In genomic region chr19:28504139-28504538, GRCh38 we compare ENCODE assay signal across 26 cellular contexts.
A peak's percentile ranks its signal among the peaks of the same experiment; 100 is the strongest.
DNase-seq lines count a peak whose midpoint lies in the region; TF ChIP-seq lines count a peak whose summit lies in the region.
"Had no signal": no experiment of that assay in that cellular context is flagged by ENCODE, and none has a peak within 500 bp of the region (broad histone marks: within the 10 kb centered on the region; RNA-seq: fewer than 3 reads in every experiment).

No MANE protein-coding gene starts in this region.

- H3K27me3 ChIP-seq in sigmoid colon (no peaks in the 10 kb centered on the region), Karpas-422 (ENCODE audit: low read length) (no peaks in the 10 kb centered on the region)
- H3K27me3 ChIP-seq: pancreas, right atrium auricular region, suprapubic skin, vagina had no signal

- no peak overlapping the region for H3K4me2 ChIP-seq in Karpas-422 (ENCODE audit: low read depth, low read length, poor library complexity, severe bottlenecking)

- peak overlapping the region; percentile 70 for H3K27ac Mint-ChIP-seq in dendritic cell treated with granulocyte-macrophage colony-stimulating factor and Interleukin-4, amounts not matched to agents 40 ng/mL and 50 ng/mL, for 4 days
- no peak overlapping the region for H3K27ac Mint-ChIP-seq in activated CD4-positive, alpha-beta memory T cell treated with anti-CD3 and anti-CD28 coated beads for 36 hours
- no peak overlapping the region for H3K27ac Mint-ChIP-seq in activated T-helper 1 cell treated with anti-CD3 and anti-CD28 coated beads, Interleukin-12 subunit alpha, Interleukin-12 subunit beta, Interleukin-2, Interleukin-4 antibody, amounts not matched to agents 30 ng/mL and 10 ng/mL and 1 ng/mL, durations not matched to agents 14 hours and 24 hours and 36 hours
- H3K27ac Mint-ChIP-seq: activated CD4-positive, alpha-beta memory T cell treated with anti-CD3 and anti-CD28 coated beads, Interleukin-2, amount 10 ng/mL, durations not matched to agents 7 days and 5 days; activated naive CD8-positive, alpha-beta T cell treated with anti-CD3 and anti-CD28 coated beads, Interleukin-2, amount 10 ng/mL, durations not matched to agents 7 days and 5 days; CD4-positive, alpha-beta T cell; naive B cell; stimulated activated naive B cell treated with anti-CD40 and anti-IgM and Interleukin-4, amounts not matched to agents 10 μg/mL and 1 μg/mL and 100 μg/mL, for 72 hours had no signal

- H3K9me3 ChIP-seq in sigmoid colon (no peaks in the 10 kb centered on the region), Karpas-422 (ENCODE audit: low read length) (no peaks in the 10 kb centered on the region)
- H3K9me3 ChIP-seq: pancreas, right atrium auricular region, suprapubic skin, vagina had no signal

- no peaks in the 10 kb centered on the region for H3K9me2 ChIP-seq in Karpas-422 (replicated peaks; ENCODE audit: insufficient read depth, low read length)

- no peak for TF ChIP-seq CTCF in sigmoid colon (IDR thresholded peaks at IDR 0.05)

- peaks cover 2% of the 10 kb centered on the region for H3K27me3 Mint-ChIP-seq in dendritic cell treated with granulocyte-macrophage colony-stimulating factor and Interleukin-4, amounts not matched to agents 40 ng/mL and 50 ng/mL, for 4 days
- no peaks in the 10 kb centered on the region for H3K27me3 Mint-ChIP-seq in activated CD4-positive, alpha-beta memory T cell treated with anti-CD3 and anti-CD28 coated beads for 36 hours
- H3K27me3 Mint-ChIP-seq in activated T-helper 1 cell treated with anti-CD3 and anti-CD28 coated beads, Interleukin-12 subunit alpha, Interleukin-12 subunit beta, Interleukin-2, Interleukin-4 antibody, amounts not matched to agents 30 ng/mL and 10 ng/mL and 1 ng/mL, durations not matched to agents 14 hours and 24 hours and 36 hours (ENCODE audit: insufficient read depth) = no peaks in the 10 kb centered on the region
- H3K27me3 Mint-ChIP-seq: activated CD4-positive, alpha-beta memory T cell treated with anti-CD3 and anti-CD28 coated beads, Interleukin-2, amount 10 ng/mL, durations not matched to agents 7 days and 5 days; stimulated activated naive B cell treated with anti-CD40 and anti-IgM and Interleukin-4, amounts not matched to agents 10 μg/mL and 1 μg/mL and 100 μg/mL, for 72 hours had no signal

- H2AFZ ChIP-seq in Karpas-422 (ENCODE audit: low read length) = no peak overlapping the region

- intact Hi-C loops in dendritic cell treated with granulocyte-macrophage colony-stimulating factor and Interleukin-4, amounts not matched to agents 40 ng/mL and 50 ng/mL, for 4 days (cut with micrococcal nuclease) = loop anchor here (5.0 kb wide), 1 partner anchor 37 kb away; no protein-coding TSS in a partner anchor
- intact Hi-C loops in sigmoid colon (cut with DNase I) = no loop called here
- intact Hi-C loops in activated CD4-positive, alpha-beta memory T cell treated with anti-CD3 and anti-CD28 coated beads for 36 hours (cut with micrococcal nuclease) = no loop called here
- intact Hi-C loops in activated T-helper 1 cell treated with anti-CD3 and anti-CD28 coated beads, Interleukin-12 subunit alpha, Interleukin-12 subunit beta, Interleukin-2, Interleukin-4 antibody, amounts not matched to agents 30 ng/mL and 10 ng/mL and 1 ng/mL, durations not matched to agents 14 hours and 24 hours and 36 hours (cut with micrococcal nuclease) = no loop called here

- H3K27ac ChIP-seq in sigmoid colon (no peak overlapping the region), Karpas-422 (ENCODE audit: low read length) (no peak overlapping the region)
- H3K27ac ChIP-seq: epithelial cell of prostate, pancreas, right atrium auricular region, suprapubic skin, vagina had no signal

- H3K9ac ChIP-seq in Karpas-422 (ENCODE audit: low read length) = no peak overlapping the region

- no peaks in the 10 kb centered on the region for H3K9me3 Mint-ChIP-seq in dendritic cell treated with granulocyte-macrophage colony-stimulating factor and Interleukin-4, amounts not matched to agents 40 ng/mL and 50 ng/mL, for 4 days
- no peaks in the 10 kb centered on the region for H3K9me3 Mint-ChIP-seq in activated CD4-positive, alpha-beta memory T cell treated with anti-CD3 and anti-CD28 coated beads for 36 hours
- no peaks in the 10 kb centered on the region for H3K9me3 Mint-ChIP-seq in activated T-helper 1 cell treated with anti-CD3 and anti-CD28 coated beads, Interleukin-12 subunit alpha, Interleukin-12 subunit beta, Interleukin-2, Interleukin-4 antibody, amounts not matched to agents 30 ng/mL and 10 ng/mL and 1 ng/mL, durations not matched to agents 14 hours and 24 hours and 36 hours
- H3K9me3 Mint-ChIP-seq: CD4-positive, alpha-beta T cell; stimulated activated naive B cell treated with anti-CD40 and anti-IgM and Interleukin-4, amounts not matched to agents 10 μg/mL and 1 μg/mL and 100 μg/mL, for 72 hours had no signal

- no peak for TF ChIP-seq EP300 in sigmoid colon (IDR thresholded peaks at IDR 0.05)

- H3K4me1 ChIP-seq in sigmoid colon = no peaks in the 10 kb centered on the region
- no peaks in the 10 kb centered on the region for H3K4me1 ChIP-seq in Karpas-422 (ENCODE audit: low read length)
- H3K4me1 ChIP-seq: pancreas, right atrium auricular region, suprapubic skin, vagina had no signal

- no peaks in the 10 kb centered on the region for H3K79me2 ChIP-seq in Karpas-422 (ENCODE audit: low read length)

- H3K4me3 ChIP-seq in sigmoid colon (no peak overlapping the region), Karpas-422 (ENCODE audit: low read length) (no peak overlapping the region)
- H3K4me3 ChIP-seq: pancreas, right atrium auricular region, suprapubic skin, vagina had no signal

- no peak for TF ChIP-seq POLR2A in sigmoid colon (IDR thresholded peaks at IDR 0.05)

- DNase-seq in GF-D8 (lab: John Stamatoyannopoulos, UW) (peak; percentile 33), OCI-M1 (lab: John Stamatoyannopoulos, UW) (peak; percentile 90), sigmoid colon (peak; percentile 30), Karpas-422 (no peak)
- no peak for DNase-seq in activated CD4-positive, alpha-beta memory T cell treated with anti-CD3 and anti-CD28 coated beads for 36 hours
- DNase-seq in activated T-helper 1 cell treated with anti-CD3 and anti-CD28 coated beads, Interleukin-12 subunit alpha, Interleukin-12 subunit beta, Interleukin-2, Interleukin-4 antibody, amounts not matched to agents 30 ng/mL and 10 ng/mL and 1 ng/mL, durations not matched to agents 14 hours and 24 hours and 36 hours (ENCODE audit: low spot score) = no peak
- DNase-seq: activated CD4-positive, alpha-beta memory T cell treated with anti-CD3 and anti-CD28 coated beads, Interleukin-2, amount 10 ng/mL, durations not matched to agents 7 days and 5 days; activated effector memory CD4-positive, alpha-beta T cell treated with Interleukin-2 at 50 U/mL for 16 hours; activated naive CD8-positive, alpha-beta T cell treated with anti-CD3 and anti-CD28 coated beads, Interleukin-2, amount 10 ng/mL, durations not matched to agents 7 days and 5 days; CD4-positive, alpha-beta T cell; GOT3; head of caudate nucleus; left colon; naive B cell; NCI-H1092 treated with DMSO at 0.1 percent for 48 hours; NCI-H2029; pancreas; stimulated activated CD4-positive, alpha-beta T cell treated with anti-CD3 and anti-CD28 coated beads, Interleukin-12 subunit alpha, Interleukin-12 subunit beta, amount 100 ng/mL, for 4 hours; stimulated activated CD4-positive, alpha-beta T cell treated with anti-CD3 and anti-CD28 coated beads, Interleukin-4, amount 100 ng/mL, for 24 hours; stimulated activated naive B cell treated with anti-CD40 and anti-IgM and Interleukin-4, amounts not matched to agents 10 μg/mL and 1 μg/mL and 100 μg/mL, for 72 hours; SW 1271 had no signal

- no peaks in the 10 kb centered on the region for H3K36me3 ChIP-seq in sigmoid colon
- no peaks in the 10 kb centered on the region for H3K36me3 ChIP-seq in Karpas-422 (ENCODE audit: insufficient read depth, low read length)
- H3K36me3 ChIP-seq: pancreas, right atrium auricular region, suprapubic skin, vagina had no signal

- H4K20me1 ChIP-seq in Karpas-422 (ENCODE audit: insufficient read depth, low read depth, low read length) = no peaks in the 10 kb centered on the region

- no peak overlapping the region for H3K4me3 Mint-ChIP-seq in dendritic cell treated with granulocyte-macrophage colony-stimulating factor and Interleukin-4, amounts not matched to agents 40 ng/mL and 50 ng/mL, for 4 days
- no peak overlapping the region for H3K4me3 Mint-ChIP-seq in activated CD4-positive, alpha-beta memory T cell treated with anti-CD3 and anti-CD28 coated beads for 36 hours
- H3K4me3 Mint-ChIP-seq in activated T-helper 1 cell treated with anti-CD3 and anti-CD28 coated beads, Interleukin-12 subunit alpha, Interleukin-12 subunit beta, Interleukin-2, Interleukin-4 antibody, amounts not matched to agents 30 ng/mL and 10 ng/mL and 1 ng/mL, durations not matched to agents 14 hours and 24 hours and 36 hours = no peak overlapping the region
- H3K4me3 Mint-ChIP-seq: activated CD4-positive, alpha-beta memory T cell treated with anti-CD3 and anti-CD28 coated beads, Interleukin-2, amount 10 ng/mL, durations not matched to agents 7 days and 5 days; activated naive CD8-positive, alpha-beta T cell treated with anti-CD3 and anti-CD28 coated beads, Interleukin-2, amount 10 ng/mL, durations not matched to agents 7 days and 5 days; CD4-positive, alpha-beta T cell; stimulated activated naive B cell treated with anti-CD40 and anti-IgM and Interleukin-4, amounts not matched to agents 10 μg/mL and 1 μg/mL and 100 μg/mL, for 72 hours had no signal

- H3K4me1 Mint-ChIP-seq in dendritic cell treated with granulocyte-macrophage colony-stimulating factor and Interleukin-4, amounts not matched to agents 40 ng/mL and 50 ng/mL, for 4 days (ENCODE audit: low read depth) = peaks cover 81% of the 10 kb centered on the region
- no peaks in the 10 kb centered on the region for H3K4me1 Mint-ChIP-seq in activated CD4-positive, alpha-beta memory T cell treated with anti-CD3 and anti-CD28 coated beads for 36 hours (ENCODE audit: low read depth)
- peaks cover 41% of the 10 kb centered on the region for H3K4me1 Mint-ChIP-seq in activated T-helper 1 cell treated with anti-CD3 and anti-CD28 coated beads, Interleukin-12 subunit alpha, Interleukin-12 subunit beta, Interleukin-2, Interleukin-4 antibody, amounts not matched to agents 30 ng/mL and 10 ng/mL and 1 ng/mL, durations not matched to agents 14 hours and 24 hours and 36 hours (ENCODE audit: low read depth)
- H3K4me1 Mint-ChIP-seq: activated CD4-positive, alpha-beta memory T cell treated with anti-CD3 and anti-CD28 coated beads, Interleukin-2, amount 10 ng/mL, durations not matched to agents 7 days and 5 days had no signal

- POLR2A ChIA-PET in activated CD4-positive, alpha-beta memory T cell treated with anti-CD3 and anti-CD28 coated beads for 36 hours (lab: Charles Lee) = no interaction called here

- WGBS in sigmoid colon, 2 donors = 72 to 93% methylated on average over 3 of the region's 3 CpGs

- CTCF ChIA-PET in activated CD4-positive, alpha-beta memory T cell treated with anti-CD3 and anti-CD28 coated beads for 36 hours (lab: Charles Lee) = no interaction called here

- no peaks in the 10 kb centered on the region for H3K36me3 Mint-ChIP-seq in dendritic cell treated with granulocyte-macrophage colony-stimulating factor and Interleukin-4, amounts not matched to agents 40 ng/mL and 50 ng/mL, for 4 days (ENCODE audit: low read depth)
- H3K36me3 Mint-ChIP-seq in activated CD4-positive, alpha-beta memory T cell treated with anti-CD3 and anti-CD28 coated beads for 36 hours = no peaks in the 10 kb centered on the region
- no peaks in the 10 kb centered on the region for H3K36me3 Mint-ChIP-seq in activated T-helper 1 cell treated with anti-CD3 and anti-CD28 coated beads, Interleukin-12 subunit alpha, Interleukin-12 subunit beta, Interleukin-2, Interleukin-4 antibody, amounts not matched to agents 30 ng/mL and 10 ng/mL and 1 ng/mL, durations not matched to agents 14 hours and 24 hours and 36 hours (ENCODE audit: low read depth)
- H3K36me3 Mint-ChIP-seq: naive B cell; stimulated activated naive B cell treated with anti-CD40 and anti-IgM and Interleukin-4, amounts not matched to agents 10 μg/mL and 1 μg/mL and 100 μg/mL, for 72 hours had no signal

Comparison
In these comparisons a context has a peak if more than half of its experiments do, and no peak if none do; other contexts are left out.
1. DNase-seq: peak in GF-D8 (single experiment), OCI-M1 (single experiment) and sigmoid colon (single experiment); none in activated CD4-positive, alpha-beta memory T cell treated with anti-CD3 and anti-CD28 coated beads for 36 hours (single experiment), activated T-helper 1 cell treated with anti-CD3 and anti-CD28 coated beads, Interleukin-12 subunit alpha, Interleukin-12 subunit beta, Interleukin-2, Interleukin-4 antibody, amounts not matched to agents 30 ng/mL and 10 ng/mL and 1 ng/mL, durations not matched to agents 14 hours and 24 hours and 36 hours (single experiment) and Karpas-422 (single experiment).